Comparison of ENCODE assay signal across 8 cellular contexts in the genomic region with DNA sequence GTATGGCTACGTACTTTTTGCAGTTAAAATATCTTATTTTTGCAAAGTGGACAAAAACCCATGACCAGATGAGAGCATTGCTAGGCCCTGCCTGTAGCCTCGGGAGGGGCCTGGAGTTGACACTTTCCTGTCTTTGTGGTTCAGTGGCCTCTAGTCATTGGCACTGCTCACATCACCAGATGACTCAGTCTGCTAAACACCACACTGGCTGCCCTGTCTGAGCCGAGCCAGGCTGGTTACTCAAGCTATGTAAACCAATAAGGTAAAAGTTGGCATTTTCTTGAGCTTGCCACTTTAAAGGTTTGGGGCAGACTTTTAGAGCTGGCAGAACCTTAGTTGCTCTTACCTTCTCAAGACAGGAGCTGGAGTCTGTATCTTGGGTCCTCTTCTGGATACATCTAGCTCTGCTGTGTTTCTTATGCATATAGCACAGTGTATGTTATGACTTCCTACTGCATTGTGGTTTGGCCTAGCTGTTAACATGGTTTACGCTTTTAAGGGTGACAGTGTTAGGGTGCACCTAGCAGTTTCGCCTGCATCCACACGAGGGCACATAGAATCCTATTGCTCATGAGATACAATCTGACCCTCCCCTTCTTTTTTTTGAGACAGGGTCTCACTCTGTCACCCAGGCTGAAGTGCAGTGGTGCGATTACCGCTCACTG.
DNase-seq lines count a peak whose midpoint lies in the region; ATAC-seq and TF ChIP-seq lines count a peak whose summit lies in the region.

No MANE protein-coding gene starts in this region.

- ATAC-seq in GM21423 (IDR thresholded peaks at IDR 0.05; ENCODE audit: unreplicated experiment), result peak; percentile 85
- ATAC-seq in HG03575 (IDR thresholded peaks at IDR 0.05; ENCODE audit: extremely low read depth, insufficient number of reproducible peaks, low FRiP score, unreplicated experiment), result peak; percentile 53

- H2BK12ac ChIP-seq in neuronal stem cell (ENCODE audit: low read length), result no peak overlapping the region

- DNase-seq in EL, result peak; percentile 89
- peak; percentile 86 for DNase-seq in activated CD4-positive, alpha-beta T cell treated with anti-CD3 and anti-CD28 coated beads, Interleukin-2, amount 10 ng/mL, durations not matched to agents 24 days and 14 days
- peak; percentile 92 for DNase-seq in epithelial cell of proximal tubule (ENCODE audit: low read depth)
- peak; percentile 80 for DNase-seq in spleen
- no peak for DNase-seq in DMS153 treated with DMSO at 0.1 percent for 48 hours (lab: John Stamatoyannopoulos, UW; ENCODE audit: unreplicated experiment)
- no peak for DNase-seq in neuronal stem cell (ENCODE audit: low spot score)

- no peaks in the 10 kb centered on the region for H3K79me1 ChIP-seq in neuronal stem cell (ENCODE audit: low read depth, low read length)

- H3K9me3 Mint-ChIP-seq in activated CD4-positive, alpha-beta T cell treated with anti-CD3 and anti-CD28 coated beads, Interleukin-2, amount 10 ng/mL, durations not matched to agents 24 days and 14 days, result no peaks in the 10 kb centered on the region

- 68 to 77% (median 71%) methylated on average over 8 of the region's 8 CpGs for WGBS in spleen, 5 donors
- no CpG with 5 or more reads among the region's 8 CpGs for WGBS in neuronal stem cell (ENCODE audit: extremely low coverage in 2 of 2, insufficient read length in 2 of 2, insufficient replicate concordance in 1 of 2), 2 donors

- H3K4me1 Mint-ChIP-seq in activated CD4-positive, alpha-beta T cell treated with anti-CD3 and anti-CD28 coated beads, Interleukin-2, amount 10 ng/mL, durations not matched to agents 24 days and 14 days, result peaks cover 25% of the 10 kb centered on the region

- no peak overlapping the region for H3K9ac ChIP-seq in neuronal stem cell (ENCODE audit: low read depth, low read length, poor library complexity)

- H3K4me2 ChIP-seq in neuronal stem cell (ENCODE audit: insufficient read depth, low read length, poor library complexity, severe bottlenecking), result no peak overlapping the region

- H3K27me3 ChIP-seq in spleen (replicated peaks in 1 of 7) (no peaks in the 10 kb centered on the region), neuronal stem cell (ENCODE audit: control insufficient read depth in 3 of 3, insufficient read depth in 3 of 3, low read depth in 1 of 3, low read length in 3 of 3) (no peaks in the 10 kb centered on the region)

- H3K4ac ChIP-seq in neuronal stem cell (ENCODE audit: low read length), result no peak overlapping the region

- H3K4me1 ChIP-seq in spleen, result peaks cover 0 to 10% (median 0%) of the 10 kb centered on the region in 6 donors
- no peaks in the 10 kb centered on the region for H3K4me1 ChIP-seq in neuronal stem cell (ENCODE audit: control insufficient read depth in 2 of 2, insufficient read depth in 1 of 2, low read depth in 1 of 2, low read length in 2 of 2)

- no peak overlapping the region for H3K23ac ChIP-seq in neuronal stem cell (ENCODE audit: low read depth, low read length, poor library complexity)

- no peaks in the 10 kb centered on the region for H3K9me3 ChIP-seq in spleen
- no peaks in the 10 kb centered on the region for H3K9me3 ChIP-seq in neuronal stem cell (replicated peaks in 1 of 2; ENCODE audit: control insufficient read depth in 2 of 2, insufficient read depth in 1 of 2, low read depth in 1 of 2, low read length in 2 of 2)

- TF ChIP-seq CTCF in epithelial cell of proximal tubule (conservative IDR thresholded peaks at IDR 0.05; ENCODE audit: low read depth, low read length) (peak; percentile 30), spleen (IDR thresholded peaks at IDR 0.05 in 8 of 11, conservative IDR thresholded peaks at IDR 0.05 in 3 of 11) (peak in 7 of 11 experiments; percentile 21 to 51 (median 34))

- H3K27me3 Mint-ChIP-seq in activated CD4-positive, alpha-beta T cell treated with anti-CD3 and anti-CD28 coated beads, Interleukin-2, amount 10 ng/mL, durations not matched to agents 24 days and 14 days, result no peaks in the 10 kb centered on the region

- no peak overlapping the region for H2BK15ac ChIP-seq in neuronal stem cell (ENCODE audit: low read length)

- H3K4me3 ChIP-seq in epithelial cell of proximal tubule (ENCODE audit: low read depth, low read length), result no peak overlapping the region
- H3K4me3 ChIP-seq in spleen, result peak overlapping the region in 1 of 8 donors; percentile 24
- H3K4me3 ChIP-seq in neuronal stem cell (ENCODE audit: low read length in 2 of 2), result no peak overlapping the region

- H2AK5ac ChIP-seq in neuronal stem cell (ENCODE audit: low read depth, low read length), result no peak overlapping the region

- H3K36me3 ChIP-seq in spleen (peaks cover 0 to 29% (median 2%) of the 10 kb centered on the region in 6 donors), neuronal stem cell (replicated peaks in 1 of 2; ENCODE audit: control insufficient read depth in 2 of 2, insufficient read depth in 2 of 2, low read length in 2 of 2) (no peaks in the 10 kb centered on the region)

- TF ChIP-seq POLR2A in spleen (IDR thresholded peaks at IDR 0.05), result no peak

- H3K4me3 Mint-ChIP-seq in activated CD4-positive, alpha-beta T cell treated with anti-CD3 and anti-CD28 coated beads, Interleukin-2, amount 10 ng/mL, durations not matched to agents 24 days and 14 days, result peak overlapping the region; percentile 48

- intact Hi-C loops in activated CD4-positive, alpha-beta T cell treated with anti-CD3 and anti-CD28 coated beads, Interleukin-2, amount 10 ng/mL, durations not matched to agents 24 days and 14 days (cut with micrococcal nuclease), result loop anchor here (2.0 to 5.0 kb wide), 2 partner anchors 180 to 196 kb away; a partner anchor contains a TSS
- intact Hi-C loops in spleen (cut with DNase I; ENCODE audit: low total_unique reads), result no loop called here

- H3K14ac ChIP-seq in neuronal stem cell (ENCODE audit: low read length), result no peak overlapping the region

- H3K18ac ChIP-seq in neuronal stem cell (ENCODE audit: low read length), result no peak overlapping the region

- H3K27ac ChIP-seq in spleen, result peak overlapping the region; percentile 11 to 84 (median 51)
- H3K27ac ChIP-seq in neuronal stem cell (replicated peaks; ENCODE audit: low read length), result no peak overlapping the region

- H2AFZ ChIP-seq in neuronal stem cell (ENCODE audit: low read length), result no peak overlapping the region

- H3K27ac Mint-ChIP-seq in activated CD4-positive, alpha-beta T cell treated with anti-CD3 and anti-CD28 coated beads, Interleukin-2, amount 10 ng/mL, durations not matched to agents 24 days and 14 days, result peak overlapping the region; percentile 78

- H4K91ac ChIP-seq in neuronal stem cell (ENCODE audit: low read depth, low read length, poor library complexity), result no peak overlapping the region

- peaks cover 1% of the 10 kb centered on the region for H3K36me3 Mint-ChIP-seq in activated CD4-positive, alpha-beta T cell treated with anti-CD3 and anti-CD28 coated beads, Interleukin-2, amount 10 ng/mL, durations not matched to agents 24 days and 14 days (ENCODE audit: low read depth)

- no peak overlapping the region for H2BK5ac ChIP-seq in neuronal stem cell (ENCODE audit: low read length)

- H2BK120ac ChIP-seq in neuronal stem cell (ENCODE audit: low read depth, low read length), result no peak overlapping the region

- no peak overlapping the region for H4K8ac ChIP-seq in neuronal stem cell (ENCODE audit: low read depth, low read length)

Comparison
In these comparisons a context has a peak if more than half of its experiments do, and no peak if none do; other contexts are left out.
1. DNase-seq: peak in EL (single experiment), activated CD4-positive, alpha-beta T cell treated with anti-CD3 and anti-CD28 coated beads, Interleukin-2, amount 10 ng/mL, durations not matched to agents 24 days and 14 days (single experiment), epithelial cell of proximal tubule (single experiment) and spleen (single experiment); none in DMS153 treated with DMSO at 0.1 percent for 48 hours (single experiment) and neuronal stem cell (single experiment).